ENCODE assay signal across 8 cellular contexts in genomic region chr1:53061123-53061858, GRCh38. TPM values are rescaled to one million over a fixed set of nuclear protein-coding genes. Genes with fewer than 3 reads are reported as not detected.
DNase-seq lines count a peak whose midpoint lies in the region; ATAC-seq and TF ChIP-seq lines count a peak whose summit lies in the region.
"Had no signal": no experiment of that assay in that cellular context is flagged by ENCODE, and none has a peak within 500 bp of the region (broad histone marks: within the 10 kb centered on the region; RNA-seq: fewer than 3 reads in every experiment).

No MANE protein-coding gene starts in this region.

- H3K9me3 ChIP-seq in endodermal cell (ENCODE audit: control insufficient read depth, low read length), result no peaks in the 10 kb centered on the region
- H3K9me3 ChIP-seq in thoracic aorta, result no peaks in the 10 kb centered on the region

- H3K27me3 ChIP-seq in endodermal cell (ENCODE audit: control insufficient read depth, insufficient read depth, low read length, poor library complexity, severe bottlenecking) (peaks cover 96% of the 10 kb centered on the region), thoracic aorta (replicated peaks; ENCODE audit: insufficient read depth) (no peaks in the 10 kb centered on the region)

- peak; percentile 14 for DNase-seq in KBM-7
- DNase-seq in endodermal cell, result peak; percentile 51
- peak in 1 of 2 experiments; percentile 39 for DNase-seq in mesothelial cell of epicardium (ENCODE audit: low spot score in 2 of 2, unreplicated experiment in 2 of 2)
- no peak for DNase-seq in thoracic aorta (ENCODE audit: low spot score)
- no peak for DNase-seq in GF-D8 (lab: John Stamatoyannopoulos, UW)
- DNase-seq in NCI-H146 treated with DMSO at 0.1 percent for 48 hours (lab: John Stamatoyannopoulos, UW; ENCODE audit: unreplicated experiment), result no peak
- no peak for DNase-seq in activated effector memory CD4-positive, alpha-beta T cell treated with Interleukin-2 at 50 U/mL for 16 hours
- DNase-seq: NCI-H510A had no signal

- TF ChIP-seq CTCF in endodermal cell (conservative IDR thresholded peaks at IDR 0.05) (no peak), mesothelial cell of epicardium (IDR thresholded peaks at IDR 0.05; ENCODE audit: unreplicated experiment) (no peak), thoracic aorta (IDR thresholded peaks at IDR 0.05) (no peak)

- H3K27ac Mint-ChIP-seq in endodermal cell (no peak overlapping the region), mesothelial cell of epicardium (no peak overlapping the region)

- ATAC-seq in thoracic aorta (ENCODE audit: insufficient number of reproducible peaks, low FRiP score, low read depth), result no peak

- H3K4me3 Mint-ChIP-seq in endodermal cell, result peak overlapping the region; percentile 59
- H3K4me3 Mint-ChIP-seq in mesothelial cell of epicardium, result peak overlapping the region; percentile 74

- H3K4me3 ChIP-seq in endodermal cell (ENCODE audit: low read length), result peak overlapping the region; percentile 69
- H3K4me3 ChIP-seq in thoracic aorta, result peak overlapping the region; percentile 79

- H3K36me3 Mint-ChIP-seq in endodermal cell (ENCODE audit: low read depth), result no peaks in the 10 kb centered on the region
- H3K36me3 Mint-ChIP-seq in mesothelial cell of epicardium, result no peaks in the 10 kb centered on the region

- H3K27ac ChIP-seq in endodermal cell (ENCODE audit: low read depth, low read length), result no peak overlapping the region
- no peak overlapping the region for H3K27ac ChIP-seq in thoracic aorta

- in situ Hi-C loops in KBM-7 (cut with MboI; ENCODE audit: low pct_unique_long_range_greater_than_20kb, low sequenced_read_pairs), result no loop called here

- H3K36me3 ChIP-seq in endodermal cell (ENCODE audit: control insufficient read depth, insufficient read depth, low read length) (no peaks in the 10 kb centered on the region), thoracic aorta (no peaks in the 10 kb centered on the region)

- H3K9ac ChIP-seq in endodermal cell (ENCODE audit: extremely low read depth, low read length, poor library complexity, severe bottlenecking), result no peak overlapping the region

- H3K27me3 Mint-ChIP-seq in endodermal cell (ENCODE audit: insufficient read depth) (peaks cover 88% of the 10 kb centered on the region), mesothelial cell of epicardium (ENCODE audit: low read depth) (peaks cover 80% of the 10 kb centered on the region)

- peaks cover 5% of the 10 kb centered on the region for H3K4me1 ChIP-seq in endodermal cell (ENCODE audit: control insufficient read depth, insufficient read depth, low read length)
- H3K4me1 ChIP-seq in thoracic aorta (ENCODE audit: control insufficient read depth in 1 of 2, low read depth in 2 of 2), result peaks cover 0 to 28% of the 10 kb centered on the region in 2 donors

- H3K4me1 Mint-ChIP-seq in endodermal cell, result peaks cover 4% of the 10 kb centered on the region
- peaks cover 11% of the 10 kb centered on the region for H3K4me1 Mint-ChIP-seq in mesothelial cell of epicardium

- no peaks in the 10 kb centered on the region for H3K9me3 Mint-ChIP-seq in endodermal cell
- no peaks in the 10 kb centered on the region for H3K9me3 Mint-ChIP-seq in mesothelial cell of epicardium

- 66% methylated on average over 13 to 19 of the region's 19 CpGs for WGBS in endodermal cell (ENCODE audit: insufficient coverage in 1 of 2, insufficient read length in 1 of 2), 2 experiments

RNA-seq across cellular contexts. Expression of gene PODN, which starts 0.7 kb away (rescaled TPM):
- 1 to 10 TPM; 3.0 to 3.6 TPM for total RNA-seq in endodermal cell
- polyA plus RNA-seq in endodermal cell (2013, experiment 1 of 2), result 0.53 TPM
- polyA plus RNA-seq in endodermal cell (2013, experiment 2 of 2), result 0.70 TPM
- total RNA-seq in mesothelial cell of epicardium, result 4.5 to 4.6 TPM (median 4.6 TPM) in 3 replicates
- 100 to 1,000 TPM; 119 to 152 TPM for total RNA-seq in thoracic aorta

Comparison
In these comparisons a context has a peak if more than half of its experiments do, and no peak if none do; other contexts are left out.
1. DNase-seq: peak in KBM-7 (single experiment) and endodermal cell (single experiment); none in thoracic aorta (single experiment), GF-D8 (single experiment), NCI-H146 treated with DMSO at 0.1 percent for 48 hours (single experiment) and activated effector memory CD4-positive, alpha-beta T cell treated with Interleukin-2 at 50 U/mL for 16 hours (single experiment).
2. RNA of gene PODN, which starts 0.7 kb away (total RNA-seq): 119 to 152 TPM in thoracic aorta; 4.5 to 4.6 TPM in mesothelial cell of epicardium and 3.0 to 3.6 TPM in endodermal cell; every median in the first group is over 10 times any median in the second.